1 cellular context compared by ENCODE assay signal in the genomic region with DNA sequence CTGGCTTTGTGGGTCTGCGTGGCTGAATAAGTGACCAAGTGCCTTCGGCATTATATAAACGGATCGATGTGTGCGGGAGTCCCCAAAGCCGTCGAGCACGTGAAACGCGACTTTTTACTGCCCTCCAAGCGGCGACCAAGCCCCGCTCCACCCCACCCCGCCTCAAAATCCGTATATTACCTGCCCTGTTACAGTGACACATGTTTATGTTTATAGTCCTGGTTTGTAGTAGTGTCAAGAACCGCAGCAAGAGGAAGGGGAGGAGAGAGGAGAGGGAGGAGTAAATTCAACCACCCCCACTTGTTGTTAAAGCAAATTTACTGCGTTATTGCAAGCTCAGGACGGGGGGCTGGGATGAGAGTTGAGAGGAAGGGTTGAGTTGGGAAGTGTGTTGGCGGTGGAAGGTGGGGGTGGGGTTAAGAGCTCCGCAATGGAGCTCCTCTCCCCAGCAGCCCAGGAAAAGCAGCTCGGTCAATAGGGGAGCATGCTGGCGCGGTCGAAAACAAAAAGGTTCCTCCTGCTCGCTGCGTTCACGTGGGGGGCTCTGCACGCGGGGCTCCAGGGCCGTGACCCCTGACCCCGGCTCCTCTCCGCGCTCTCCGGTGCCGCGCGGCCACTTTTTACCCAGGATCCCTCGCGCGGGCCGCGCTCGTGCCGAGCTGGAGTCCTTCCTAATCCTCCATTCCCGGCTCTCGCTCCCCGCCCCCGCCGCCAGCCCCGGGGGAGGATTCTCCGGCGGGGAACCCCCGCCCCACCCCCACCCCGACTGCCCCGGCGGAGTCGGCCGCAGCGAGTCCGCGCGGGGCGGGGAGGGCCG.
TF ChIP-seq lines count a peak whose summit lies in the region.

SKIDA1 (minus strand) TSS at position 316 of the 817 bp plus-strand sequence. CDS start 7,860 bp downstream, outside the sequence.

TF ChIP-seq in Ishikawa, 13 proteins besides CTCF, POLR2A, EP300 and RAD21 (continued from another document):
- TF ChIP-seq, protein P1, sequence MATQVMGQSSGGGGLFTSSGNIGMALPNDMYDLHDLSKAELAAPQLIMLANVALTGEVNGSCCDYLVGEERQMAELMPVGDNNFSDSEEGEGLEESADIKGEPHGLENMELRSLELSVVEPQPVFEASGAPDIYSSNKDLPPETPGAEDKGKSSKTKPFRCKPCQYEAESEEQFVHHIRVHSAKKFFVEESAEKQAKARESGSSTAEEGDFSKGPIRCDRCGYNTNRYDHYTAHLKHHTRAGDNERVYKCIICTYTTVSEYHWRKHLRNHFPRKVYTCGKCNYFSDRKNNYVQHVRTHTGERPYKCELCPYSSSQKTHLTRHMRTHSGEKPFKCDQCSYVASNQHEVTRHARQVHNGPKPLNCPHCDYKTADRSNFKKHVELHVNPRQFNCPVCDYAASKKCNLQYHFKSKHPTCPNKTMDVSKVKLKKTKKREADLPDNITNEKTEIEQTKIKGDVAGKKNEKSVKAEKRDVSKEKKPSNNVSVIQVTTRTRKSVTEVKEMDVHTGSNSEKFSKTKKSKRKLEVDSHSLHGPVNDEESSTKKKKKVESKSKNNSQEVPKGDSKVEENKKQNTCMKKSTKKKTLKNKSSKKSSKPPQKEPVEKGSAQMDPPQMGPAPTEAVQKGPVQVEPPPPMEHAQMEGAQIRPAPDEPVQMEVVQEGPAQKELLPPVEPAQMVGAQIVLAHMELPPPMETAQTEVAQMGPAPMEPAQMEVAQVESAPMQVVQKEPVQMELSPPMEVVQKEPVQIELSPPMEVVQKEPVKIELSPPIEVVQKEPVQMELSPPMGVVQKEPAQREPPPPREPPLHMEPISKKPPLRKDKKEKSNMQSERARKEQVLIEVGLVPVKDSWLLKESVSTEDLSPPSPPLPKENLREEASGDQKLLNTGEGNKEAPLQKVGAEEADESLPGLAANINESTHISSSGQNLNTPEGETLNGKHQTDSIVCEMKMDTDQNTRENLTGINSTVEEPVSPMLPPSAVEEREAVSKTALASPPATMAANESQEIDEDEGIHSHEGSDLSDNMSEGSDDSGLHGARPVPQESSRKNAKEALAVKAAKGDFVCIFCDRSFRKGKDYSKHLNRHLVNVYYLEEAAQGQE (IDR thresholded peaks at IDR 0.05; ENCODE audit: low read depth): no peak
- TF ChIP-seq TEAD4 (IDR thresholded peaks at IDR 0.05): no peak
- peak; percentile 82 for TF ChIP-seq MAX (IDR thresholded peaks at IDR 0.05)
